ENCODE assay signal across 8 cellular contexts in genomic region chr16:3578610-3579551, GRCh38. TPM values are rescaled to one million over a fixed set of nuclear protein-coding genes. Genes with fewer than 3 reads are reported as not detected.
DNase-seq lines count a peak whose midpoint lies in the region; ATAC-seq, FAIRE-seq and TF ChIP-seq lines count a peak whose summit lies in the region.

No MANE protein-coding gene starts in this region.

- TF ChIP-seq CTCF in GM10248 (IDR thresholded peaks at IDR 0.05; ENCODE audit: control extremely low read depth, extremely low read depth, low read depth, missing control alignments) (no peak), GM23338 (conservative IDR thresholded peaks at IDR 0.05; ENCODE audit: low read depth in 2 of 2) (no peak)

- no peak overlapping the region; the same call in 1 of the 2 replicates for H3K27ac Mint-ChIP-seq in GM23338
- H3K27ac Mint-ChIP-seq in activated naive CD4-positive, alpha-beta T cell treated with anti-CD3 and anti-CD28 coated beads for 36 hours, result peak overlapping the region; percentile 78

- no peak overlapping the region for H2AFZ ChIP-seq in GM23338

- H3F3A ChIP-seq in GM23338 (replicated peaks; ENCODE audit: low read depth), result no peaks in the 10 kb centered on the region

- peaks cover 15% of the 10 kb centered on the region for H3K4me1 Mint-ChIP-seq in GM23338
- peaks cover 41% of the 10 kb centered on the region for H3K4me1 Mint-ChIP-seq in activated naive CD4-positive, alpha-beta T cell treated with anti-CD3 and anti-CD28 coated beads for 36 hours (ENCODE audit: low read depth)

- H3K4me3 Mint-ChIP-seq in GM23338, result no peak overlapping the region; the same call in 2 of the 3 replicates
- peak overlapping the region; percentile 95 for H3K4me3 Mint-ChIP-seq in activated naive CD4-positive, alpha-beta T cell treated with anti-CD3 and anti-CD28 coated beads for 36 hours

- H3K79me2 ChIP-seq in GM23338 (replicated peaks; ENCODE audit: insufficient read depth), result no peaks in the 10 kb centered on the region

- H3K4me1 ChIP-seq in GM23338 (ENCODE audit: insufficient read depth), result no peaks in the 10 kb centered on the region
- peaks cover 28% of the 10 kb centered on the region for H3K4me1 ChIP-seq in NT2/D1 (ENCODE audit: insufficient read depth, insufficient read length)
- H3K4me1 ChIP-seq in small intestine (ENCODE audit: control insufficient read depth in 2 of 2, insufficient read depth in 1 of 2, low read depth in 1 of 2, low read length in 1 of 2), result no peaks in the 10 kb centered on the region

- H3K27ac ChIP-seq in GM23338 (ENCODE audit: low read depth), result no peak overlapping the region
- H3K27ac ChIP-seq in small intestine (ENCODE audit: low read depth in 1 of 2, low read length in 1 of 2), result peak overlapping the region; percentile 19 to 51

- H3K9me3 ChIP-seq in NT2/D1 (ENCODE audit: insufficient read depth, low read length) (no peaks in the 10 kb centered on the region), small intestine (ENCODE audit: control insufficient read depth, low read depth) (no peaks in the 10 kb centered on the region)

- intact Hi-C loops in activated naive CD4-positive, alpha-beta T cell treated with anti-CD3 and anti-CD28 coated beads for 36 hours (cut with micrococcal nuclease), result loop anchor here (1.0 to 5.0 kb wide), 5 partner anchors 32 to 427 kb away; partner anchors contain the start of genes CLUAP1 and SLX4

- H3K36me3 Mint-ChIP-seq in GM23338 (ENCODE audit: low read depth), result peaks cover 14% of the 10 kb centered on the region; the same call in 2 of the 3 replicates
- H3K36me3 Mint-ChIP-seq in activated naive CD4-positive, alpha-beta T cell treated with anti-CD3 and anti-CD28 coated beads for 36 hours (ENCODE audit: low read depth), result peaks cover 8% of the 10 kb centered on the region

- 30 to 32% (median 30%) methylated on average over 13 to 20 of the region's 20 CpGs for whole genome bisulfite sequencing in small intestine, 3 donors

- POLR2A ChIA-PET in GM10248 (lab: Yijun Ruan, JAX), result no interaction called here

- peaks cover 2% of the 10 kb centered on the region for H3K27me3 Mint-ChIP-seq in GM23338 (ENCODE audit: insufficient read depth, low read depth, poor library complexity)
- H3K27me3 Mint-ChIP-seq in activated naive CD4-positive, alpha-beta T cell treated with anti-CD3 and anti-CD28 coated beads for 36 hours (ENCODE audit: low read depth), result no peaks in the 10 kb centered on the region

- peak; percentile 78 for DNase-seq in GM10248 (ENCODE audit: extremely low spot score)
- peak; percentile 39 for DNase-seq in GM23338 (ENCODE audit: low spot score)
- DNase-seq in NT2/D1 (ENCODE audit: low read depth, low spot score), result no peak
- peak; percentile 77 for DNase-seq in activated naive CD4-positive, alpha-beta T cell treated with anti-CD3 and anti-CD28 coated beads for 36 hours
- peak; percentile 38 for DNase-seq in small intestine
- DNase-seq in kidney glomerular epithelial cell (lab: John Stamatoyannopoulos, UW), result no peak
- no peak for DNase-seq in 8988T
- DNase-seq in NCI-H82 treated with DMSO at 0.1 percent for 48 hours (lab: John Stamatoyannopoulos, UW; ENCODE audit: unreplicated experiment), result no peak

- no peaks in the 10 kb centered on the region for H4K20me1 ChIP-seq in GM23338 (replicated peaks; ENCODE audit: insufficient read depth)

- H3K4me3 ChIP-seq in GM23338 (no peak overlapping the region), NT2/D1 (ENCODE audit: insufficient read length, low read depth) (no peak overlapping the region), small intestine (ENCODE audit: low read depth in 1 of 2, low read length in 2 of 2) (peak overlapping the region in 1 of 2 donors; percentile 3)

- H3K4me2 ChIP-seq in GM23338, result no peak overlapping the region; the same call in 1 of the 2 replicates

- CTCF ChIA-PET in GM10248 (lab: Yijun Ruan, JAX), result interaction anchor here (1.2 kb wide), 1 partner anchor 12 kb away, joined by 3 read pairs; no protein-coding TSS in a partner anchor
- CTCF ChIA-PET in activated naive CD4-positive, alpha-beta T cell treated with anti-CD3 and anti-CD28 coated beads for 36 hours (lab: Charles Lee), result no interaction called here

- H3K27me3 ChIP-seq in GM23338 (ENCODE audit: insufficient read depth), result no peaks in the 10 kb centered on the region
- H3K27me3 ChIP-seq in NT2/D1 (ENCODE audit: insufficient read depth, insufficient read length), result no peaks in the 10 kb centered on the region
- no peaks in the 10 kb centered on the region for H3K27me3 ChIP-seq in small intestine (ENCODE audit: control insufficient read depth in 2 of 2, insufficient read depth in 2 of 2, low read length in 2 of 2)

- ATAC-seq in GM23338, result peak; percentile 46

- H3K9me2 ChIP-seq in GM23338 (ENCODE audit: insufficient read depth), result no peaks in the 10 kb centered on the region

- H3K36me3 ChIP-seq in GM23338 (ENCODE audit: insufficient read depth), result no peaks in the 10 kb centered on the region
- peaks cover 30% of the 10 kb centered on the region for H3K36me3 ChIP-seq in NT2/D1 (ENCODE audit: insufficient read depth, insufficient read length, low read length)
- H3K36me3 ChIP-seq in small intestine (ENCODE audit: control insufficient read depth in 2 of 2, insufficient read depth in 2 of 2, low read length in 2 of 2), result peaks cover 0 to 5% of the 10 kb centered on the region in 2 donors

- no peaks in the 10 kb centered on the region; the same call in 2 of the 3 replicates for H3K9me3 Mint-ChIP-seq in GM23338
- H3K9me3 Mint-ChIP-seq in activated naive CD4-positive, alpha-beta T cell treated with anti-CD3 and anti-CD28 coated beads for 36 hours, result no peaks in the 10 kb centered on the region

- FAIRE-seq in small intestine (lab: Jason Lieb, UNC), result no peak

- peak overlapping the region; percentile 61 for H3K9ac ChIP-seq in NT2/D1 (ENCODE audit: insufficient read length, low read depth)

TF ChIP-seq in GM23338, 12 proteins besides CTCF, POLR2A, EP300 and RAD21:
- TF ChIP-seq POLR2AphosphoS5 (IDR thresholded peaks at IDR 0.05; ENCODE audit: low read depth) (no peak), STAT1 (IDR thresholded peaks at IDR 0.05; ENCODE audit: unreplicated experiment) (no peak), CREB1 (CRISPR knock-in tag; IDR thresholded peaks at IDR 0.05; ENCODE audit: low read depth) (no peak)

RNA-seq across cellular contexts. Expression of gene NLRC3, which starts 1.7 kb away (rescaled TPM):
- 0.49 and 0.82 TPM in 2 replicates for total RNA-seq in GM23338 (2014; rRNA removed; shearing (Covaris generic))
- 0.11 and 0.28 TPM in 2 replicates for polyA plus RNA-seq in GM23338 (2016; fragmentation: Nextera tagmentation; extraction: Ambion mirVana)
- total RNA-seq in activated naive CD4-positive, alpha-beta T cell treated with anti-CD3 and anti-CD28 coated beads for 36 hours, result 10 to 100 TPM; 14.4 TPM
- 1 to 10 TPM in 1 of 3 donors, under 1 TPM in 2; 0.67 to 1.1 (median 0.82) TPM for polyA plus RNA-seq in small intestine

RNA-seq across cellular contexts. Expression of gene SLX4, which starts 32.5 kb away (rescaled TPM):
- total RNA-seq in GM23338 (2014; rRNA removed; shearing (Covaris generic)), result 12.6 and 15.2 TPM in 2 replicates
- polyA plus RNA-seq in GM23338 (2016; fragmentation: Nextera tagmentation; extraction: Ambion mirVana), result 2.9 and 3.0 TPM in 2 replicates
- 10 to 100 TPM; 14.0 to 14.1 TPM for total RNA-seq in activated naive CD4-positive, alpha-beta T cell treated with anti-CD3 and anti-CD28 coated beads for 36 hours
- 1 to 10 TPM; 1.1 to 3.0 (median 2.5) TPM for polyA plus RNA-seq in small intestine

Comparison
In these comparisons a context has a peak if more than half of its experiments do, and no peak if none do; other contexts are left out.
1. DNase-seq: peak in GM10248 (single experiment), GM23338 (single experiment), activated naive CD4-positive, alpha-beta T cell treated with anti-CD3 and anti-CD28 coated beads for 36 hours (single experiment) and small intestine (single experiment); none in NT2/D1 (single experiment), kidney glomerular epithelial cell (single experiment), 8988T (single experiment) and NCI-H82 treated with DMSO at 0.1 percent for 48 hours (single experiment).